ENCODE assay signal across 20 cellular contexts in the genomic region with DNA sequence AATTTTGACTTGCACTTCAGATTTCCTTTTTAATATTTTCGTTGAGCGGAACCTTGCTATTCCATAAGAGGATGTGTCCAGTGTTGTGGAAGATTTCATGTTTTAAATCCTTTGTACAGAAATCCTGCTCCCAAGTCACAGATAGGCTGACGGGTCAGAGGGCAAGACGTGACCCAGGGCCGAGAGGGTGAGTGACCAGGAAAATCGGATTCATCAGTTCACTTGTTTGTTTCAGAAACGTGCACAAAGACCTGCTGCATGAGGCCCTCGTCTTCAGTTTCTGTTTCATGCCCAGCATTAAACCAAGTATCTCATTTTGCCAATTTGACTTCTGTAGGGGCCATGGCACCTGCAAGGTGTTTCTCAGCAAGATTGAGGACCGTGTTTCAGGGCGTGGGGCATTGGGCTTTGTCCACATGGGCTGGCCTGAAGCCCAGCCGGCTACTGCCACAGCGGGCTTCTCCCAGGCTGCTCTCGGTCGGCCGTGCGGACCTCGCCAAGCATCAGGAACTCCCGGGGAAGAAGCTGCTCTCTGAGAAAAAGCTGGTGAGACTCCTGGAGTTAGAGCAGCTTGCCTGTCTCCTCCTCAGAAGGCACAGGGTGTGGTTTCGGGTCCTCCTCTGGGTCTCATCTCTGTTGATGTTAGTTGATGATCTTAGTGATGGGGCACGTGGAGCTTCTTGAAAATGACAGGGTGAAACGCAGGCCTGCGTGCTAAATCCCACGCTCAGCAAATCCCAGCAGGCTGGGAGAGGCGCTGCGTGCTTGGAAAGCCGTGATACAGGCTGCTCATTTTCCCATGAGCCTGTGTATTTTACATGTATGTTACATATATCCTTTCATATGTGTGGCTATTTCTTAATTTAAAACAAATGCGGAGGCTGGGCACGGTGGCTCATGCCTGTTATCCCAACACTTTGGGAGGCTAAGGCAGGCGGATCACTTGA. TPM values are rescaled to one million over a fixed set of nuclear protein-coding genes. Genes with fewer than 3 reads are reported as not detected.
DNase-seq lines count a peak whose midpoint lies in the region; ATAC-seq and TF ChIP-seq lines count a peak whose summit lies in the region.
"Had no signal": no experiment of that assay in that cellular context is flagged by ENCODE, and none has a peak within 500 bp of the region (broad histone marks: within the 10 kb centered on the region; RNA-seq: fewer than 3 reads in every experiment).

No MANE protein-coding gene starts in this region.

- H3K4me2 ChIP-seq in BLaER1 treated with 17β-estradiol and CSF1 and Interleukin-3, amounts not matched to agents 10 nM and 100 nM: peak overlapping the region in 6 of 11 experiments; percentile 71 to 82 (median 74); a peak in 9 of 22 replicates
- no peak overlapping the region for H3K4me2 ChIP-seq in neural progenitor cell

- H3K9me3 ChIP-seq in BLaER1 treated with 17β-estradiol and CSF1 and Interleukin-3, amounts not matched to agents 10 nM and 100 nM (replicated peaks in 1 of 11): no peaks in the 10 kb centered on the region
- H3K9me3 ChIP-seq in endodermal cell (ENCODE audit: control insufficient read depth, low read length) (no peaks in the 10 kb centered on the region), neural progenitor cell (ENCODE audit: low read depth) (no peaks in the 10 kb centered on the region)
- H3K9me3 ChIP-seq: HAP-1, SJSA1 had no signal

- TF ChIP-seq CTCF in RWPE1 (conservative IDR thresholded peaks at IDR 0.05; ENCODE audit: low read depth): no peak
- TF ChIP-seq CTCF in endodermal cell (conservative IDR thresholded peaks at IDR 0.05): no peak
- TF ChIP-seq CTCF in neural progenitor cell (IDR thresholded peaks at IDR 0.05): no peak

- H3K9ac ChIP-seq in BLaER1 treated with 17β-estradiol and CSF1 and Interleukin-3, amounts not matched to agents 10 nM and 100 nM: peak overlapping the region in 3 of 11 experiments; percentile 2 to 18 (median 15); a peak in 4 of 22 replicates
- no peak overlapping the region for H3K9ac ChIP-seq in endodermal cell (ENCODE audit: extremely low read depth, low read length, poor library complexity, severe bottlenecking)
- no peak overlapping the region for H3K9ac ChIP-seq in neural progenitor cell

- H3K4me3 ChIP-seq in BLaER1 treated with 17β-estradiol and CSF1 and Interleukin-3, amounts not matched to agents 10 nM and 100 nM: no peak overlapping the region
- H3K4me3 ChIP-seq in endodermal cell (ENCODE audit: low read length): no peak overlapping the region
- H3K4me3 ChIP-seq in neural progenitor cell: no peak overlapping the region
- H3K4me3 ChIP-seq: HAP-1, SJSA1 had no signal

- H3K27ac ChIP-seq in BLaER1 treated with 17β-estradiol and CSF1 and Interleukin-3, amounts not matched to agents 10 nM and 100 nM: peak overlapping the region in 1 of 11 experiments; percentile 8; a peak in 1 of 22 replicates
- H3K27ac ChIP-seq in RWPE1 (peak overlapping the region; percentile 5; the same call in 1 of the 2 replicates), endodermal cell (ENCODE audit: low read depth, low read length) (no peak overlapping the region), neural progenitor cell (no peak overlapping the region)
- H3K27ac ChIP-seq: SJSA1 had no signal

- DNase-seq in RWPE1 (ENCODE audit: low spot score): no peak
- DNase-seq in endodermal cell: peak; percentile 39
- DNase-seq in neural progenitor cell (ENCODE audit: low spot score): no peak
- DNase-seq in germinal center (ENCODE audit: low spot score): no peak
- no peak for DNase-seq in NCI-H2029 treated with DMSO at 0.1 percent for 48 hours (lab: John Stamatoyannopoulos, UW)
- no peak for DNase-seq in NCI-H1105 treated with DMSO at 0.1 percent for 48 hours (lab: John Stamatoyannopoulos, UW)
- DNase-seq: CD4-positive, CD25-positive, alpha-beta regulatory T cell; COR-L47; DMS 273 treated with DMSO at 0.1 percent for 48 hours; DND-41; NCI-H187; NCI-H345; NCI-H524 treated with DMSO at 0.1 percent for 48 hours; PC-3; RPMI8226 had no signal

- 93 to 94% methylated on average over 21 to 29 of the region's 29 CpGs for WGBS in endodermal cell (ENCODE audit: insufficient coverage in 1 of 2, insufficient read length in 1 of 2), 2 experiments

- H3K4me1 ChIP-seq in BLaER1 treated with 17β-estradiol and CSF1 and Interleukin-3, amounts not matched to agents 10 nM and 100 nM: peaks cover 14 to 80% (median 68%) of the 10 kb centered on the region in 10 experiments
- no peaks in the 10 kb centered on the region for H3K4me1 ChIP-seq in endodermal cell (ENCODE audit: control insufficient read depth, insufficient read depth, low read length)
- no peaks in the 10 kb centered on the region for H3K4me1 ChIP-seq in neural progenitor cell
- H3K4me1 ChIP-seq: HAP-1, SJSA1 had no signal

- POLR2A ChIA-PET in RWPE1 (lab: Yijun Ruan, JAX; ENCODE audit: low non-redundant PET): no interaction called here

- H3K9me3 Mint-ChIP-seq in endodermal cell (no peaks in the 10 kb centered on the region), neural progenitor cell (no peaks in the 10 kb centered on the region)
- H3K9me3 Mint-ChIP-seq: CD4-positive, CD25-positive, alpha-beta regulatory T cell had no signal

- H3K27ac Mint-ChIP-seq in endodermal cell: no peak overlapping the region
- H3K27ac Mint-ChIP-seq in neural progenitor cell: peak overlapping the region; percentile 53
- H3K27ac Mint-ChIP-seq: CD4-positive, CD25-positive, alpha-beta regulatory T cell had no signal

- no peaks in the 10 kb centered on the region for H3K27me3 ChIP-seq in BLaER1 treated with 17β-estradiol and CSF1 and Interleukin-3, amounts not matched to agents 10 nM and 100 nM
- H3K27me3 ChIP-seq in endodermal cell (ENCODE audit: control insufficient read depth, insufficient read depth, low read length, poor library complexity, severe bottlenecking) (no peaks in the 10 kb centered on the region), neural progenitor cell (no peaks in the 10 kb centered on the region)
- H3K27me3 ChIP-seq: SJSA1 had no signal

- no peaks in the 10 kb centered on the region for H3F3A ChIP-seq in neural progenitor cell (ENCODE audit: low read depth)

- CTCF ChIA-PET in RWPE1 (lab: Yijun Ruan, JAX): no interaction called here

- peaks cover 6% of the 10 kb centered on the region for H3K79me2 ChIP-seq in neural progenitor cell (ENCODE audit: low read depth)

- H3K27me3 Mint-ChIP-seq in endodermal cell (ENCODE audit: insufficient read depth): no peaks in the 10 kb centered on the region
- H3K27me3 Mint-ChIP-seq in neural progenitor cell (ENCODE audit: insufficient read depth, low read depth): no peaks in the 10 kb centered on the region
- H3K27me3 Mint-ChIP-seq: CD4-positive, CD25-positive, alpha-beta regulatory T cell had no signal

- peaks cover 26 to 73% (median 54%) of the 10 kb centered on the region in 11 experiments for H3K36me3 ChIP-seq in BLaER1 treated with 17β-estradiol and CSF1 and Interleukin-3, amounts not matched to agents 10 nM and 100 nM
- H3K36me3 ChIP-seq in endodermal cell (ENCODE audit: control insufficient read depth, insufficient read depth, low read length): peaks cover 37% of the 10 kb centered on the region
- H3K36me3 ChIP-seq in neural progenitor cell: no peaks in the 10 kb centered on the region

- H3K4me3 Mint-ChIP-seq in endodermal cell: no peak overlapping the region
- no peak overlapping the region for H3K4me3 Mint-ChIP-seq in neural progenitor cell
- H3K4me3 Mint-ChIP-seq: CD4-positive, CD25-positive, alpha-beta regulatory T cell had no signal

- H4K20me1 ChIP-seq in BLaER1 treated with 17β-estradiol and CSF1 and Interleukin-3, amounts not matched to agents 10 nM and 100 nM: peaks cover 41 to 84% (median 72%) of the 10 kb centered on the region in 11 experiments
- peaks cover 6% of the 10 kb centered on the region for H4K20me1 ChIP-seq in neural progenitor cell (ENCODE audit: low read depth)

- no peak overlapping the region for H2AFZ ChIP-seq in neural progenitor cell (replicated peaks)

- H3K36me3 Mint-ChIP-seq in endodermal cell (ENCODE audit: low read depth) (peaks cover 18% of the 10 kb centered on the region), neural progenitor cell (peaks cover 6% of the 10 kb centered on the region)

- no peak for ATAC-seq in GM21619 (IDR thresholded peaks at IDR 0.05; ENCODE audit: unreplicated experiment)
- ATAC-seq: PC-3 had no signal

- H3K4me1 Mint-ChIP-seq in endodermal cell: no peaks in the 10 kb centered on the region
- no peaks in the 10 kb centered on the region for H3K4me1 Mint-ChIP-seq in neural progenitor cell

RNA-seq across cellular contexts. Expression of gene MTG2, which starts 10.5 kb away (rescaled TPM):
- total RNA-seq in endodermal cell (10 to 100 TPM; 28.2 to 29.6 TPM), neural progenitor cell (ENCODE audit: low replicate concordance) (16.2 and 19.2 TPM in 2 replicates)
- 23.8 TPM for polyA plus RNA-seq in endodermal cell (2013, experiment 1 of 2)
- polyA plus RNA-seq in endodermal cell (2013, experiment 2 of 2): 21.6 TPM

RNA-seq across cellular contexts. Expression of gene HRH3, which starts 26.7 kb away (rescaled TPM):
- total RNA-seq in endodermal cell: under 1 TPM in 1 of 2 donors, not detected in 1; 0.44 TPM
- 1.5 TPM for polyA plus RNA-seq in endodermal cell (2013, experiment 1 of 2)
- 1.4 TPM for polyA plus RNA-seq in endodermal cell (2013, experiment 2 of 2)
- 0.09 and 1.7 TPM in 2 replicates for total RNA-seq in neural progenitor cell (ENCODE audit: low replicate concordance)
- total RNA-seq: CD4-positive, CD25-positive, alpha-beta regulatory T cell; PC-3; SJSA1 had no signal
- polyA plus RNA-seq: AG04450; CD4-positive, CD25-positive, alpha-beta regulatory T cell had no signal

RNA-seq across cellular contexts. Expression of gene OSBPL2, which starts 45.0 kb away (rescaled TPM):
- total RNA-seq in endodermal cell (10 to 100 TPM; 46.7 to 50.3 TPM), neural progenitor cell (ENCODE audit: low replicate concordance) (28.4 and 35.7 TPM in 2 replicates)
- polyA plus RNA-seq in endodermal cell (2013, experiment 1 of 2): 21.6 TPM
- polyA plus RNA-seq in endodermal cell (2013, experiment 2 of 2): 22.1 TPM

RNA-seq across cellular contexts. Expression of gene SS18L1, which starts 49.8 kb away (rescaled TPM):
- 10 to 100 TPM; 23.2 to 28.8 TPM for total RNA-seq in endodermal cell
- polyA plus RNA-seq in endodermal cell (2013, experiment 1 of 2): 26.8 TPM
- 25.7 TPM for polyA plus RNA-seq in endodermal cell (2013, experiment 2 of 2)
- total RNA-seq in neural progenitor cell (ENCODE audit: low replicate concordance): 25.5 and 26.1 TPM in 2 replicates

RNA-seq across cellular contexts. Expression of gene PSMA7, which starts 50.2 kb away (rescaled TPM):
- total RNA-seq in endodermal cell (100 to 1,000 TPM; 279 to 280 TPM), neural progenitor cell (ENCODE audit: low replicate concordance) (237 and 310 TPM in 2 replicates)
- polyA plus RNA-seq in endodermal cell (2013, experiment 1 of 2): 253 TPM
- 256 TPM for polyA plus RNA-seq in endodermal cell (2013, experiment 2 of 2)
